ENCODE assay signal across 18 cellular contexts in genomic region chr20:53205046-53205445, GRCh38.
"Had no signal": no experiment of that assay in that cellular context is flagged by ENCODE, and none has a peak within 500 bp of the region (broad histone marks: within the 10 kb centered on the region; RNA-seq: fewer than 3 reads in every experiment).

No MANE protein-coding gene starts in this region.

- ATAC-seq: left ventricle myocardium superior; mucosa of descending colon; naive thymus-derived CD4-positive, alpha-beta T cell; natural killer cell treated with Interleukin-12 subunit alpha and Interleukin-12 subunit beta and Interleukin-15 and Interleukin-18, amount 100 ng/mL, for 72 hours; right cardiac atrium; sciatic nerve; stimulated activated naive B cell treated with anti-CD40 and anti-IgM and Interleukin-4, amounts not matched to agents 10 μg/mL and 1 μg/mL and 100 μg/mL, for 72 hours had no signal

- H3K4me3 Mint-ChIP-seq: memory B cell; naive thymus-derived CD4-positive, alpha-beta T cell; natural killer cell treated with Interleukin-12 subunit alpha and Interleukin-12 subunit beta and Interleukin-15 and Interleukin-18, amount 100 ng/mL, for 72 hours; stimulated activated naive B cell treated with anti-CD40 and anti-IgM and Interleukin-4, amounts not matched to agents 10 μg/mL and 1 μg/mL and 100 μg/mL, for 72 hours; stimulated activated naive CD8-positive, alpha-beta T cell treated with anti-CD3 and anti-CD28 coated beads, Interleukin-15, Interleukin-2, amounts not matched to agents 100 ng/mL and 50 ng/mL, for 24 hours; type B pancreatic cell had no signal

- H3K27ac Mint-ChIP-seq: memory B cell; natural killer cell treated with Interleukin-12 subunit alpha and Interleukin-12 subunit beta and Interleukin-15 and Interleukin-18, amount 100 ng/mL, for 72 hours; progenitor cell of endocrine pancreas; stimulated activated naive B cell treated with anti-CD40 and anti-IgM and Interleukin-4, amounts not matched to agents 10 μg/mL and 1 μg/mL and 100 μg/mL, for 72 hours; stimulated activated naive CD8-positive, alpha-beta T cell treated with anti-CD3 and anti-CD28 coated beads, Interleukin-15, Interleukin-2, amounts not matched to agents 100 ng/mL and 50 ng/mL, for 24 hours; type B pancreatic cell had no signal

- H3K36me3 Mint-ChIP-seq: memory B cell; natural killer cell treated with Interleukin-12 subunit alpha and Interleukin-12 subunit beta and Interleukin-15 and Interleukin-18, amount 100 ng/mL, for 72 hours; stimulated activated naive B cell treated with anti-CD40 and anti-IgM and Interleukin-4, amounts not matched to agents 10 μg/mL and 1 μg/mL and 100 μg/mL, for 72 hours had no signal

- H3K27me3 Mint-ChIP-seq: naive thymus-derived CD4-positive, alpha-beta T cell; stimulated activated naive CD8-positive, alpha-beta T cell treated with anti-CD3 and anti-CD28 coated beads, Interleukin-15, Interleukin-2, amounts not matched to agents 100 ng/mL and 50 ng/mL, for 24 hours had no signal

- H3K4me1 Mint-ChIP-seq: memory B cell; stimulated activated naive B cell treated with anti-CD40 and anti-IgM and Interleukin-4, amounts not matched to agents 10 μg/mL and 1 μg/mL and 100 μg/mL, for 72 hours had no signal

- H3K9me3 Mint-ChIP-seq: memory B cell; natural killer cell treated with Interleukin-12 subunit alpha and Interleukin-12 subunit beta and Interleukin-15 and Interleukin-18, amount 100 ng/mL, for 72 hours; stimulated activated naive B cell treated with anti-CD40 and anti-IgM and Interleukin-4, amounts not matched to agents 10 μg/mL and 1 μg/mL and 100 μg/mL, for 72 hours; stimulated activated naive CD8-positive, alpha-beta T cell treated with anti-CD3 and anti-CD28 coated beads, Interleukin-15, Interleukin-2, amounts not matched to agents 100 ng/mL and 50 ng/mL, for 24 hours; type B pancreatic cell had no signal

- DNase-seq: hippocampal formation; left ventricle myocardium superior; midbrain; mucosa of descending colon; naive thymus-derived CD4-positive, alpha-beta T cell; stimulated activated CD4-positive, alpha-beta T cell treated with anti-CD3 and anti-CD28 coated beads, Interleukin-12 subunit alpha, Interleukin-12 subunit beta, amount 100 ng/mL, for 4 hours; stimulated activated CD4-positive, alpha-beta T cell treated with anti-CD3 and anti-CD28 coated beads, Interleukin-15, amount 100 ng/mL, for 24 hours; stimulated activated CD4-positive, alpha-beta T cell treated with anti-CD3 and anti-CD28 coated beads, Interleukin-2, amount 100 ng/mL, for 24 hours; stimulated activated CD4-positive, alpha-beta T cell treated with anti-CD3 and anti-CD28 coated beads, Interleukin-4, amount 100 ng/mL, for 1 hour; stimulated activated naive B cell treated with anti-CD40 and anti-IgM and Interleukin-4, amounts not matched to agents 10 μg/mL and 1 μg/mL and 100 μg/mL, for 72 hours; uterus had no signal
